14 cellular contexts compared by ENCODE assay signal in the genomic region with DNA sequence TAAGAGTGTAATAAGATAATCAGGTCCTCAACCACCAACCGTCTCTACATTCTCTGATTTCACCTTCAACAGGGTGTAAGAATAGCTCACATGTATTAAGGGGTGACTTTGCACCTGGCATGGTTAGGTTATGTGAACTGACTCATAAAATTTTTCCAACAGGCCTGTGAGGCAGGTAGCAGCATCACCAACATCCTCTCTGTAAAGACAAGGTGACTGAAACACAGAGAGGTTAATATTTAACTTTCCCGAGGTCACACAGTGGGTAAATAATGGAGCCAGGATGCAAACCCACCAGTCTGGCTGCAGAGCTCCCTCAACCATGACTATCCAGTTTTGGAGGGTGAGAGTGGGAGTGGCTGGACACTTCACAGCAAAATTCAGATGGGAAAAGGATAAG.
DNase-seq lines count a peak whose midpoint lies in the region.
"Had no signal": no experiment of that assay in that cellular context is flagged by ENCODE, and none has a peak within 500 bp of the region (broad histone marks: within the 10 kb centered on the region; RNA-seq: fewer than 3 reads in every experiment).

No MANE protein-coding gene starts in this region.

- DNase-seq in COLO668 (lab: John Stamatoyannopoulos, UW; ENCODE audit: unreplicated experiment) (peak; percentile 75), LoVo (ENCODE audit: low spot score) (peak; percentile 7), islet precursor cell (peak; percentile 41), renal cortical epithelial cell (ENCODE audit: low read depth) (peak; percentile 18), globus pallidus (ENCODE audit: low spot score) (no peak), T-helper 1 cell (no peak), activated gamma-delta T cell treated with Interleukin-2 at 50 U/mL for 16 hours (no peak)
- DNase-seq: CD8-positive, alpha-beta T cell; DND-41; NCI-H1417 treated with DMSO at 0.1 percent for 48 hours; NCI-H187 treated with DMSO at 0.1 percent for 48 hours; NCI-H446; RPMI8226; SHP77 treated with DMSO at 0.1 percent for 48 hours had no signal

Comparison
In these comparisons a context has a peak if more than half of its experiments do, and no peak if none do; other contexts are left out.
1. DNase-seq: peak in COLO668 (single experiment), LoVo (single experiment), islet precursor cell (single experiment) and renal cortical epithelial cell (single experiment); none in globus pallidus (single experiment), T-helper 1 cell (0 of 5) and activated gamma-delta T cell treated with Interleukin-2 at 50 U/mL for 16 hours (single experiment).